9 cellular contexts compared by ENCODE assay signal in genomic region chr12:57224973-57225679, GRCh38. TPM values are rescaled to one million over a fixed set of nuclear protein-coding genes. Genes with fewer than 3 reads are reported as not detected.
DNase-seq lines count a peak whose midpoint lies in the region; ATAC-seq, FAIRE-seq and TF ChIP-seq lines count a peak whose summit lies in the region.
"Had no signal": no experiment of that assay in that cellular context is flagged by ENCODE, and none has a peak within 500 bp of the region (broad histone marks: within the 10 kb centered on the region; RNA-seq: fewer than 3 reads in every experiment).

No MANE protein-coding gene starts in this region.

- H3K36me3 Mint-ChIP-seq in T-cell: no peaks in the 10 kb centered on the region

- H3K79me2 ChIP-seq in GM12878 (ENCODE audit: control insufficient read depth, insufficient read depth, low read length): peaks cover 7% of the 10 kb centered on the region

- TF ChIP-seq POLR2A in GM12878 (IDR thresholded peaks at IDR 0.05; ENCODE audit: low read depth, low read length): no peak

- H3K36me3 ChIP-seq in GM12878 (ENCODE audit: control insufficient read depth in 2 of 2, insufficient read depth in 2 of 2, low read length in 1 of 2) (no peaks in the 10 kb centered on the region), lung (ENCODE audit: control insufficient read depth in 2 of 2, insufficient read depth in 2 of 2, low read length in 2 of 2) (no peaks in the 10 kb centered on the region)

- no peaks in the 10 kb centered on the region for H3K9me3 Mint-ChIP-seq in T-cell

- H3K9me3 ChIP-seq in GM12878 (replicated peaks; ENCODE audit: control insufficient read depth, insufficient read depth, low read length) (no peaks in the 10 kb centered on the region), lung (ENCODE audit: control insufficient read depth in 2 of 2, insufficient read depth in 1 of 2, low read length in 1 of 2) (peaks cover 0 to 6% of the 10 kb centered on the region in 2 donors)

- in situ Hi-C loops in GM12878 (cut with MboI): no loop called here

- intact Hi-C loops in GM12878 (cut with micrococcal nuclease; ENCODE audit: unreplicated experiment): no loop called here

- peaks cover 47 to 65% of the 10 kb centered on the region in 2 donors for H3K27me3 Mint-ChIP-seq in T-cell

- H3K4me1 Mint-ChIP-seq in T-cell: peaks cover 54 to 78% (median 70%) of the 10 kb centered on the region in 3 donors

- POLR2A ChIA-PET in T-cell (lab: Charles Lee): no interaction called here
- POLR2A ChIA-PET in GM12878 (lab: Charles Lee): no interaction called here

- no peaks in the 10 kb centered on the region for H4K20me1 ChIP-seq in GM12878 (ENCODE audit: control insufficient read depth, insufficient read depth)

- peaks cover 13 to 17% of the 10 kb centered on the region in 2 experiments; a peak in 3 of 4 replicates for H3K27me3 ChIP-seq in GM12878 (replicated peaks in 1 of 2; ENCODE audit: control insufficient read depth in 2 of 2, insufficient read depth in 2 of 2, low read length in 1 of 2)
- H3K27me3 ChIP-seq in lung (ENCODE audit: control insufficient read depth, insufficient read depth): peaks cover 9% of the 10 kb centered on the region

- H3K27ac Mint-ChIP-seq in T-cell: no peak overlapping the region

- DNase-seq in NCI-H1417 (lab: John Stamatoyannopoulos, UW): peak; percentile 45 to 82 (median 71)
- DNase-seq in NCI-H1417 treated with DMSO at 0.1 percent for 48 hours (lab: John Stamatoyannopoulos, UW): no peak
- DNase-seq in T-cell: peak in 32 of 34 experiments; percentile 53 to 80 (median 68)
- DNase-seq in GM12878 (ENCODE audit: low read depth, low spot score): no peak
- no peak for DNase-seq in lung (ENCODE audit: low spot score)

- no peak for TF ChIP-seq EP300 in GM12878 (IDR thresholded peaks at IDR 0.05; ENCODE audit: borderline replicate concordance in 1 of 2, control insufficient read depth in 1 of 2, low read depth in 2 of 2, low read length in 2 of 2)

- no peak overlapping the region for H3K9ac ChIP-seq in GM12878 (ENCODE audit: control insufficient read depth, insufficient read depth, low read length)

- TF ChIP-seq RAD21 in GM12878 (IDR thresholded peaks at IDR 0.05; ENCODE audit: insufficient read depth, low read depth, low read length): no peak

- H3K4me3 ChIP-seq in GM12878: no peak overlapping the region
- peak overlapping the region; percentile 14 for H3K4me3 ChIP-seq in lung

- peak overlapping the region in 1 of 3 donors; percentile 48 for H3K4me3 Mint-ChIP-seq in T-cell

- H3K4me1 ChIP-seq in GM12878 (ENCODE audit: control insufficient read depth, insufficient read depth, low read length) (peaks cover 20% of the 10 kb centered on the region), lung (ENCODE audit: control insufficient read depth in 2 of 2, insufficient read depth in 2 of 2, low read length in 2 of 2) (peaks cover 0 to 8% of the 10 kb centered on the region in 2 donors)

- no peak for FAIRE-seq in GM12878 (lab: Jason Lieb, UNC)

- H3K27ac ChIP-seq in GM12878 (ENCODE audit: control insufficient read depth, insufficient read depth) (no peak overlapping the region), lung (ENCODE audit: low read depth in 1 of 2, low read length in 1 of 2) (no peak overlapping the region)
- H3K27ac ChIP-seq: C4-2B had no signal

- no TSS peak for BruUV-seq in GM12878 (replicated peaks; lab: Mats Ljungman, UMichigan)

- CTCF ChIA-PET in T-cell (lab: Charles Lee): interaction anchor here (0.9 to 3.9 kb wide), 4 partner anchors 13 to 17 kb away, joined by 3 to 21 read pairs (median 9); a partner anchor contains a TSS
- CTCF ChIA-PET in GM12878 (lab: Yijun Ruan, JAX): interaction anchor here (0.5 to 7.8 kb wide), 6 partner anchors 11 to 63 kb away, joined by 3 to 202 read pairs (median 10); partner anchors contain the start of gene STAC3

- no peak overlapping the region for H3K4me2 ChIP-seq in GM12878 (ENCODE audit: control insufficient read depth, insufficient read depth)

- SMC1A ChIA-PET in GM12878 (lab: Charles Lee; ENCODE audit: uncharacterized antibody, unreplicated experiment): interaction anchor here (0.9 to 1.0 kb wide), 2 partner anchors 11 kb away, joined by 3 read pairs; no protein-coding TSS in a partner anchor

- RAD21 ChIA-PET in GM12878 (lab: Charles Lee; ENCODE audit: unreplicated experiment): interaction anchor here (1.1 kb wide), 1 partner anchor 15 kb away, joined by 4 read pairs; no protein-coding TSS in a partner anchor

- 15% methylated on average over 39 of the region's 61 CpGs for WGBS in GM12878 (ENCODE audit: insufficient coverage, insufficient replicate concordance, low lambda C conversion rate, missing lambda C conversion rate)
- WGBS in lung, 2 donors: 4 to 7% methylated on average over 57 to 61 of the region's 61 CpGs

- TF ChIP-seq CTCF in GM12878 (IDR thresholded peaks at IDR 0.05 in 2 of 3, conservative IDR thresholded peaks at IDR 0.05 in 1 of 3; ENCODE audit: control insufficient read depth in 2 of 3, extremely low read depth in 1 of 3, insufficient read depth in 1 of 3, low read depth in 3 of 3, low read length in 3 of 3) (peak; percentile 45 to 47 (median 45); a peak in 5 of 6 replicates), lung (IDR thresholded peaks at IDR 0.05; ENCODE audit: control extremely low read depth, extremely low read depth) (peak; percentile 40)

- peak; percentile 42 to 74 (median 57) for ATAC-seq in T-cell (replicated peaks in 1 of 4)
- ATAC-seq in GM12878: peak; percentile 63
- peak; percentile 68 for ATAC-seq in lung (ENCODE audit: insufficient read depth, low FRiP score)
- no peak for ATAC-seq in GM18517 (IDR thresholded peaks at IDR 0.05; ENCODE audit: unreplicated experiment)
- ATAC-seq in HG02763 (IDR thresholded peaks at IDR 0.05; ENCODE audit: unreplicated experiment): no peak
- ATAC-seq in HG02852 (IDR thresholded peaks at IDR 0.05; ENCODE audit: unreplicated experiment): no peak

- H2AFZ ChIP-seq in GM12878 (ENCODE audit: control insufficient read depth, low read depth, low read length): no peak overlapping the region

RNA-seq across cellular contexts. Expression of gene SHMT2, which starts 4.4 kb away (rescaled TPM):
- total RNA-seq in T-cell (10 to 100 TPM; 31.0 to 80.9 (median 55.6) TPM), GM12878 (2014; rRNA removed) (247 and 292 TPM in 2 replicates), GM12878 (2014; rRNA removed; fragmentation: Illumina TruSeq; extraction: Trizol) (147 and 158 TPM in 2 replicates), GM12878 (2021) (288 and 297 TPM in 2 replicates), lung (100 to 1,000 TPM in 1 of 2 donors, 10 to 100 TPM in 1; 46.1 to 113 TPM)
- 103 and 117 TPM in 2 replicates for total RNA-seq in GM12878 (2013; cell fraction: nucleolus; rRNA removed)
- 113 TPM for polyA plus RNA-seq in GM12878 (2011; ENCODE audit: low read depth)
- polyA plus RNA-seq in GM12878 (2011; rRNA removed) (93.5 and 253 TPM in 2 replicates), GM12878 (2014; fragmentation: Illumina TruSeq; extraction: Trizol) (96.4 and 282 TPM in 2 replicates), GM12878 (2014; fragmentation: Nextera tagmentation; extraction: Ambion mirVana) (10 to 100 TPM; 57.0 to 65.6 TPM), GM12878 (2014; rRNA removed) (193 and 221 TPM in 2 replicates), GM12878 (2016; fragmentation: Nextera tagmentation; extraction: Ambion mirVana) (100 to 1,000 TPM; 153 to 178 TPM), lung (10 to 100 TPM; 56.6 to 97.0 TPM)
- polyA plus RNA-seq in GM12878 (2011; cell fraction: cytosol; rRNA removed): 380 and 408 TPM in 2 replicates
- polyA plus RNA-seq in GM12878 (2011; cell fraction: nucleus; rRNA removed): 498 and 628 TPM in 2 replicates
- 207 and 235 TPM in 2 replicates for polyA plus RNA-seq in GM12878 (2012)
- polyA minus RNA-seq in GM12878 (2011; rRNA and poly(A)+ RNA removed): 217 and 275 TPM in 2 replicates
- polyA minus RNA-seq in GM12878 (2011; cell fraction: cytosol; rRNA and poly(A)+ RNA removed): 110 and 146 TPM in 2 replicates
- polyA minus RNA-seq in GM12878 (2011; cell fraction: nucleus; rRNA and poly(A)+ RNA removed): 118 and 173 TPM in 2 replicates

RNA-seq across cellular contexts. Expression of gene NXPH4, which starts 8.5 kb away (rescaled TPM):
- 1 to 10 TPM in 2 of 5 donors, under 1 TPM in 2, not detected in 1; 0.49 to 4.5 (median 1.0) TPM for total RNA-seq in T-cell
- 0.48 TPM in 1 of 2 replicates, not detected in the other for total RNA-seq in GM12878 (2013; cell fraction: nucleolus; rRNA removed)
- not detected in 2 replicates for total RNA-seq in GM12878 (2014; rRNA removed)
- total RNA-seq in GM12878 (2014; rRNA removed; fragmentation: Illumina TruSeq; extraction: Trizol): not detected in 2 replicates
- total RNA-seq in GM12878 (2021): 0.19 and 0.26 TPM in 2 replicates
- polyA plus RNA-seq in GM12878 (2011; ENCODE audit: low read depth): not detected
- not detected in 2 replicates for polyA plus RNA-seq in GM12878 (2011; rRNA removed)
- 0.12 TPM in 1 of 2 replicates, not detected in the other for polyA plus RNA-seq in GM12878 (2011; cell fraction: cytosol; rRNA removed)
- 0.29 and 0.58 TPM in 2 replicates for polyA plus RNA-seq in GM12878 (2011; cell fraction: nucleus; rRNA removed)
- 0.46 and 0.54 TPM in 2 replicates for polyA plus RNA-seq in GM12878 (2012)
- polyA plus RNA-seq in GM12878 (2014; fragmentation: Illumina TruSeq; extraction: Trizol): 0.03 TPM in 1 of 2 replicates, not detected in the other
- not detected for polyA plus RNA-seq in GM12878 (2014; fragmentation: Nextera tagmentation; extraction: Ambion mirVana)
- not detected in 2 replicates for polyA plus RNA-seq in GM12878 (2014; rRNA removed)
- polyA plus RNA-seq in GM12878 (2016; fragmentation: Nextera tagmentation; extraction: Ambion mirVana): not detected
- not detected in 2 replicates for polyA minus RNA-seq in GM12878 (2011; rRNA and poly(A)+ RNA removed)
- polyA minus RNA-seq in GM12878 (2011; cell fraction: cytosol; rRNA and poly(A)+ RNA removed): not detected in 2 replicates
- polyA minus RNA-seq in GM12878 (2011; cell fraction: nucleus; rRNA and poly(A)+ RNA removed): not detected in 2 replicates
- total RNA-seq in lung: under 1 TPM; 0.80 to 0.94 TPM
- polyA plus RNA-seq in lung: under 1 TPM; 0.15 to 0.16 TPM

RNA-seq across cellular contexts. Expression of gene STAC3, which starts 25.9 kb away (rescaled TPM):
- 1 to 10 TPM; 1.3 to 4.9 (median 2.9) TPM for total RNA-seq in T-cell
- total RNA-seq in GM12878 (2013; cell fraction: nucleolus; rRNA removed): 3.2 and 4.8 TPM in 2 replicates
- total RNA-seq in GM12878 (2014; rRNA removed): 2.7 and 3.6 TPM in 2 replicates
- 3.3 and 4.0 TPM in 2 replicates for total RNA-seq in GM12878 (2014; rRNA removed; fragmentation: Illumina TruSeq; extraction: Trizol)
- total RNA-seq in GM12878 (2021): 5.5 and 5.7 TPM in 2 replicates
- polyA plus RNA-seq in GM12878 (2011; ENCODE audit: low read depth): 3.8 TPM
- 8.8 and 10.4 TPM in 2 replicates for polyA plus RNA-seq in GM12878 (2011; rRNA removed)
- 7.2 and 7.5 TPM in 2 replicates for polyA plus RNA-seq in GM12878 (2011; cell fraction: cytosol; rRNA removed)
- 9.9 and 11.7 TPM in 2 replicates for polyA plus RNA-seq in GM12878 (2011; cell fraction: nucleus; rRNA removed)
- polyA plus RNA-seq in GM12878 (2012): 6.6 and 7.7 TPM in 2 replicates
- 9.8 and 9.9 TPM in 2 replicates for polyA plus RNA-seq in GM12878 (2014; fragmentation: Illumina TruSeq; extraction: Trizol)
- polyA plus RNA-seq in GM12878 (2014; fragmentation: Nextera tagmentation; extraction: Ambion mirVana): under 1 TPM; 0.49 to 0.55 TPM
- polyA plus RNA-seq in GM12878 (2014; rRNA removed): 8.3 and 9.4 TPM in 2 replicates
- 1 to 10 TPM; 1.7 to 2.1 TPM for polyA plus RNA-seq in GM12878 (2016; fragmentation: Nextera tagmentation; extraction: Ambion mirVana)
- polyA minus RNA-seq in GM12878 (2011; rRNA and poly(A)+ RNA removed): 4.6 and 5.5 TPM in 2 replicates
- 3.5 and 3.9 TPM in 2 replicates for polyA minus RNA-seq in GM12878 (2011; cell fraction: cytosol; rRNA and poly(A)+ RNA removed)
- 2.2 and 2.3 TPM in 2 replicates for polyA minus RNA-seq in GM12878 (2011; cell fraction: nucleus; rRNA and poly(A)+ RNA removed)
- 1 to 10 TPM; 1.7 to 5.9 TPM for total RNA-seq in lung
- polyA plus RNA-seq in lung: 1 to 10 TPM; 6.9 to 7.4 TPM

Comparison
In these comparisons a context has a peak if more than half of its experiments do, and no peak if none do; other contexts are left out.
1. DNase-seq: peak in NCI-H1417 (3 of 3) and T-cell (32 of 34); none in NCI-H1417 treated with DMSO at 0.1 percent for 48 hours (single experiment), GM12878 (single experiment) and lung (single experiment).
2. ATAC-seq: peak in T-cell (4 of 4), GM12878 (single experiment) and lung (single experiment); none in GM18517 (single experiment), HG02763 (single experiment) and HG02852 (single experiment).